ENCODE assay signal across 31 cellular contexts in genomic region chr5:79493596-79494343, GRCh38. TPM values are rescaled to one million over a fixed set of nuclear protein-coding genes. Genes with fewer than 3 reads are reported as not detected.
DNase-seq lines count a peak whose midpoint lies in the region; ATAC-seq and TF ChIP-seq lines count a peak whose summit lies in the region.
"Had no signal": no experiment of that assay in that cellular context is flagged by ENCODE, and none has a peak within 500 bp of the region (broad histone marks: within the 10 kb centered on the region; RNA-seq: fewer than 3 reads in every experiment).

No MANE protein-coding gene starts in this region.

- H3K79me2 ChIP-seq in hepatocyte, result peaks cover 23% of the 10 kb centered on the region

- H3K4me3 ChIP-seq in endodermal cell (ENCODE audit: low read length) (no peak overlapping the region), right atrium auricular region (no peak overlapping the region), skeletal muscle tissue (ENCODE audit: low read length in 3 of 3) (no peak overlapping the region), hepatocyte (no peak overlapping the region)
- H3K4me3 ChIP-seq: adrenal gland, dorsolateral prefrontal cortex, K562, lower lobe of right lung, testis had no signal

- no peaks in the 10 kb centered on the region for H3K27me3 Mint-ChIP-seq in endodermal cell (ENCODE audit: insufficient read depth)
- H3K27me3 Mint-ChIP-seq: activated CD4-positive, alpha-beta memory T cell treated with anti-CD3 and anti-CD28 coated beads, Interleukin-2, amount 10 ng/mL, durations not matched to agents 7 days and 5 days; brain had no signal

- H3K4me2 ChIP-seq in hepatocyte, result no peak overlapping the region

- H4K20me1 ChIP-seq in hepatocyte (ENCODE audit: insufficient read depth, poor library complexity, severe bottlenecking), result no peaks in the 10 kb centered on the region

- no peak overlapping the region for H2AFZ ChIP-seq in hepatocyte

- H3K36me3 ChIP-seq in endodermal cell (ENCODE audit: control insufficient read depth, insufficient read depth, low read length) (no peaks in the 10 kb centered on the region), right atrium auricular region (no peaks in the 10 kb centered on the region), skeletal muscle tissue (ENCODE audit: control insufficient read depth in 3 of 3, insufficient read depth in 3 of 3, low read length in 3 of 3) (no peaks in the 10 kb centered on the region), hepatocyte (replicated peaks; ENCODE audit: insufficient read depth, low read depth) (no peaks in the 10 kb centered on the region)
- H3K36me3 ChIP-seq: adrenal gland, lower lobe of right lung had no signal

- H3K4me1 ChIP-seq in endodermal cell (ENCODE audit: control insufficient read depth, insufficient read depth, low read length), result peaks cover 16% of the 10 kb centered on the region
- H3K4me1 ChIP-seq in right atrium auricular region, result peaks cover 0 to 15% of the 10 kb centered on the region in 2 donors
- H3K4me1 ChIP-seq in skeletal muscle tissue (ENCODE audit: control insufficient read depth in 3 of 3, insufficient read depth in 3 of 3, low read length in 3 of 3), result peaks cover 11 to 21% (median 16%) of the 10 kb centered on the region in 3 donors
- H3K4me1 ChIP-seq in hepatocyte (ENCODE audit: insufficient read depth), result peaks cover 9% of the 10 kb centered on the region
- H3K4me1 ChIP-seq: adrenal gland, lower lobe of right lung had no signal

- peaks cover 29% of the 10 kb centered on the region for H3K4me1 Mint-ChIP-seq in endodermal cell
- H3K4me1 Mint-ChIP-seq: activated CD4-positive, alpha-beta memory T cell treated with anti-CD3 and anti-CD28 coated beads, Interleukin-2, amount 10 ng/mL, durations not matched to agents 7 days and 5 days had no signal

- H3K27me3 ChIP-seq in endodermal cell (ENCODE audit: control insufficient read depth, insufficient read depth, low read length, poor library complexity, severe bottlenecking), result no peaks in the 10 kb centered on the region
- no peaks in the 10 kb centered on the region for H3K27me3 ChIP-seq in right atrium auricular region
- H3K27me3 ChIP-seq in skeletal muscle tissue (ENCODE audit: control insufficient read depth in 3 of 3, insufficient read depth in 3 of 3, low read length in 3 of 3), result no peaks in the 10 kb centered on the region
- no peaks in the 10 kb centered on the region for H3K27me3 ChIP-seq in hepatocyte
- H3K27me3 ChIP-seq: adrenal gland, dorsolateral prefrontal cortex, testis had no signal

- 92 to 98% methylated on average over 3 of the region's 3 CpGs for WGBS in endodermal cell (ENCODE audit: insufficient coverage in 1 of 2, insufficient read length in 1 of 2), 2 experiments
- 79% methylated on average over 3 of the region's 3 CpGs for WGBS in hepatocyte (ENCODE audit: low lambda C conversion rate, missing lambda C conversion rate)

- ATAC-seq in Right ventricle myocardium superior (ENCODE audit: poor library complexity) (peak; percentile 40), Right ventricle myocardium inferior (no peak)
- ATAC-seq: K562; lower lobe of right lung; natural killer cell treated with Interleukin-12 subunit alpha and Interleukin-12 subunit beta and Interleukin-15 and Interleukin-18, amount 100 ng/mL, for 72 hours had no signal

- H3K9ac ChIP-seq in endodermal cell (ENCODE audit: extremely low read depth, low read length, poor library complexity, severe bottlenecking), result no peak overlapping the region
- H3K9ac ChIP-seq in skeletal muscle tissue (ENCODE audit: low read depth in 1 of 3, low read length in 3 of 3), result no peak overlapping the region

- no peaks in the 10 kb centered on the region for H3K9me3 Mint-ChIP-seq in endodermal cell
- H3K9me3 Mint-ChIP-seq: activated CD4-positive, alpha-beta memory T cell treated with anti-CD3 and anti-CD28 coated beads, Interleukin-2, amount 10 ng/mL, durations not matched to agents 7 days and 5 days; activated naive CD4-positive, alpha-beta T cell treated with anti-CD3 and anti-CD28 coated beads for 36 hours; brain; natural killer cell treated with Interleukin-12 subunit alpha and Interleukin-12 subunit beta and Interleukin-15 and Interleukin-18, amount 100 ng/mL, for 72 hours; stimulated activated naive CD8-positive, alpha-beta T cell treated with anti-CD3 and anti-CD28 coated beads, Interleukin-15, Interleukin-2, amounts not matched to agents 100 ng/mL and 50 ng/mL, for 24 hours had no signal

- no peak overlapping the region for H3K27ac ChIP-seq in endodermal cell (ENCODE audit: low read depth, low read length)
- peak overlapping the region; percentile 57 to 83 for H3K27ac ChIP-seq in right atrium auricular region
- peak overlapping the region; percentile 56 for H3K27ac ChIP-seq in skeletal muscle tissue (ENCODE audit: low read depth, low read length)
- H3K27ac ChIP-seq in hepatocyte, result no peak overlapping the region
- H3K27ac ChIP-seq: adrenal gland, dorsolateral prefrontal cortex, lower lobe of right lung, testis had no signal

- intact Hi-C loops in Right ventricle myocardium superior (cut with DNase I) (no loop called here), Right ventricle myocardium inferior (cut with DNase I) (no loop called here)

- TF ChIP-seq CTCF in endodermal cell (conservative IDR thresholded peaks at IDR 0.05), result no peak
- TF ChIP-seq CTCF in right atrium auricular region (IDR thresholded peaks at IDR 0.05), result no peak
- TF ChIP-seq CTCF in hepatocyte (IDR thresholded peaks at IDR 0.05; ENCODE audit: poor library complexity), result no peak

- no peak overlapping the region for H3K27ac Mint-ChIP-seq in endodermal cell
- H3K27ac Mint-ChIP-seq: activated CD4-positive, alpha-beta memory T cell treated with anti-CD3 and anti-CD28 coated beads, Interleukin-2, amount 10 ng/mL, durations not matched to agents 7 days and 5 days; activated naive CD4-positive, alpha-beta T cell treated with anti-CD3 and anti-CD28 coated beads for 36 hours; natural killer cell treated with Interleukin-12 subunit alpha and Interleukin-12 subunit beta and Interleukin-15 and Interleukin-18, amount 100 ng/mL, for 72 hours; stimulated activated naive CD8-positive, alpha-beta T cell treated with anti-CD3 and anti-CD28 coated beads, Interleukin-15, Interleukin-2, amounts not matched to agents 100 ng/mL and 50 ng/mL, for 24 hours had no signal

- peak overlapping the region; percentile 1 for H3K4me3 Mint-ChIP-seq in endodermal cell
- H3K4me3 Mint-ChIP-seq: activated CD4-positive, alpha-beta memory T cell treated with anti-CD3 and anti-CD28 coated beads, Interleukin-2, amount 10 ng/mL, durations not matched to agents 7 days and 5 days; activated naive CD4-positive, alpha-beta T cell treated with anti-CD3 and anti-CD28 coated beads for 36 hours; brain; natural killer cell treated with Interleukin-12 subunit alpha and Interleukin-12 subunit beta and Interleukin-15 and Interleukin-18, amount 100 ng/mL, for 72 hours; stimulated activated naive CD8-positive, alpha-beta T cell treated with anti-CD3 and anti-CD28 coated beads, Interleukin-15, Interleukin-2, amounts not matched to agents 100 ng/mL and 50 ng/mL, for 24 hours had no signal

- DNase-seq in Right ventricle myocardium superior (no peak), Right ventricle myocardium inferior (ENCODE audit: missing footprints) (no peak), endodermal cell (no peak), right atrium auricular region (ENCODE audit: low spot score) (no peak), hepatocyte (ENCODE audit: low spot score) (no peak), kidney glomerular epithelial cell (lab: John Stamatoyannopoulos, UW) (no peak), NCI-H1105 treated with DMSO at 0.1 percent for 48 hours (lab: John Stamatoyannopoulos, UW) (no peak)
- DNase-seq: activated CD4-positive, alpha-beta memory T cell treated with anti-CD3 and anti-CD28 coated beads, Interleukin-2, amount 10 ng/mL, durations not matched to agents 7 days and 5 days; activated CD4-positive, alpha-beta T cell treated with anti-CD3 and anti-CD28 coated beads for 1 hour; activated CD8-positive, alpha-beta memory T cell treated with anti-CD3 and anti-CD28 coated beads, Interleukin-2, amount 50 U/mL, for 4 hours; activated naive CD4-positive, alpha-beta T cell treated with anti-CD3 and anti-CD28 coated beads for 36 hours; adrenal gland; Calu3; DMS79 treated with DMSO at 0.1 percent for 48 hours; dorsolateral prefrontal cortex; GF-D8; glutamatergic neuron; islet precursor cell; lower lobe of right lung; NCI-H1930; NCI-H2171 treated with DMSO at 0.1 percent for 48 hours; NCI-H526; NK-92 treated with Interleukin-12 subunit alpha and Interleukin-12 subunit beta, amount 100 ng/mL, for 24 hours; stimulated activated CD4-positive, alpha-beta T cell treated with anti-CD3 and anti-CD28 coated beads, Interleukin-1b, Interleukin-23, amount 100 ng/mL, for 48 hours; T-helper 2 cell; testis had no signal

- H3K36me3 Mint-ChIP-seq in endodermal cell (ENCODE audit: low read depth), result no peaks in the 10 kb centered on the region
- H3K36me3 Mint-ChIP-seq: brain; natural killer cell treated with Interleukin-12 subunit alpha and Interleukin-12 subunit beta and Interleukin-15 and Interleukin-18, amount 100 ng/mL, for 72 hours had no signal

- H3K9me2 ChIP-seq in hepatocyte (replicated peaks; ENCODE audit: insufficient read depth), result no peaks in the 10 kb centered on the region

- H3K9me3 ChIP-seq in endodermal cell (ENCODE audit: control insufficient read depth, low read length) (peaks cover 4% of the 10 kb centered on the region), right atrium auricular region (no peaks in the 10 kb centered on the region), skeletal muscle tissue (ENCODE audit: control insufficient read depth in 3 of 3, low read length in 3 of 3) (no peaks in the 10 kb centered on the region), hepatocyte (ENCODE audit: low read depth) (no peaks in the 10 kb centered on the region)
- H3K9me3 ChIP-seq: adrenal gland, lower lobe of right lung, testis had no signal

RNA-seq across cellular contexts. Expression of gene HOMER1, which starts 20.2 kb away (rescaled TPM):
- total RNA-seq in Right ventricle myocardium superior (52.6 TPM), Right ventricle myocardium inferior (51.6 TPM), endodermal cell (10 to 100 TPM; 42.4 to 43.3 TPM), right atrium auricular region (10 to 100 TPM; 30.1 to 31.4 TPM), skeletal muscle tissue (33.9 TPM), hepatocyte (13.3 and 14.2 TPM in 2 replicates)
- 17.7 TPM for polyA plus RNA-seq in endodermal cell (2013, experiment 1 of 2)
- polyA plus RNA-seq in endodermal cell (2013, experiment 2 of 2), result 20.7 TPM
- polyA plus RNA-seq in hepatocyte, result 9.8 and 12.0 TPM in 2 replicates

Comparison
In these comparisons a context has a peak if more than half of its experiments do, and no peak if none do; other contexts are left out.
1. H3K27ac ChIP-seq: peak in right atrium auricular region (2 of 2) and skeletal muscle tissue (single experiment); none in endodermal cell (single experiment) and hepatocyte (single experiment).